ENCODE assay signal across 21 cellular contexts in genomic region chr6:34512738-34513115, GRCh38. TPM values are rescaled to one million over a fixed set of nuclear protein-coding genes. Genes with fewer than 3 reads are reported as not detected.
A peak's percentile ranks its signal among the peaks of the same experiment; 100 is the strongest.
DNase-seq lines count a peak whose midpoint lies in the region; ATAC-seq, FAIRE-seq and TF ChIP-seq lines count a peak whose summit lies in the region.
"Had no signal": no experiment of that assay in that cellular context is flagged by ENCODE, and none has a peak within 500 bp of the region (broad histone marks: within the 10 kb centered on the region; RNA-seq: fewer than 3 reads in every experiment).

No MANE protein-coding gene starts in this region.

- no peak for TF ChIP-seq CTCF in H1 (IDR thresholded peaks at IDR 0.05; ENCODE audit: control extremely low read depth in 1 of 3, insufficient read depth in 1 of 3, low read depth in 1 of 3, low read length in 3 of 3)

- H2BK5ac ChIP-seq in H1 (ENCODE audit: low read depth, low read length) (no peak overlapping the region), neuronal stem cell (ENCODE audit: low read length) (no peak overlapping the region)

- no peak overlapping the region for H2BK120ac ChIP-seq in H1 (replicated peaks; ENCODE audit: low read depth, low read length)
- H2BK120ac ChIP-seq in neuronal stem cell (ENCODE audit: low read depth, low read length) = no peak overlapping the region

- H3K23ac ChIP-seq in H1 (ENCODE audit: insufficient read length) (no peak overlapping the region), neuronal stem cell (ENCODE audit: low read depth, low read length, poor library complexity) (no peak overlapping the region)

- no peaks in the 10 kb centered on the region for H3K9me3 ChIP-seq in H1 (ENCODE audit: insufficient read depth in 2 of 2, low read depth in 1 of 2, low read length in 1 of 2)
- H3K9me3 ChIP-seq in neuronal stem cell (replicated peaks in 1 of 2; ENCODE audit: control insufficient read depth in 2 of 2, insufficient read depth in 1 of 2, low read depth in 1 of 2, low read length in 2 of 2) = no peaks in the 10 kb centered on the region
- H3K9me3 ChIP-seq: SJCRH30 had no signal

- CTCF ChIA-PET in H1 (lab: Charles Lee; ENCODE audit: partially characterized antibody) = interaction anchor here (0.7 to 4.5 kb wide), 3 partner anchors 20 to 96 kb away, joined by 3 to 23 read pairs (median 8); no protein-coding TSS in a partner anchor

- H2BK15ac ChIP-seq in H1 (ENCODE audit: low read length) (no peak overlapping the region), neuronal stem cell (ENCODE audit: low read length) (no peak overlapping the region)

- POLR2A ChIA-PET in H1 (lab: Charles Lee; ENCODE audit: partially characterized antibody) = interaction anchor here (1.7 kb wide), 1 partner anchor 14 kb away, joined by 5 read pairs; no protein-coding TSS in a partner anchor

- 81% methylated on average over 5 of the region's 5 CpGs; no CpG with 5 or more reads in 1 of the 2 experiments for WGBS in H1 (ENCODE audit: extremely low coverage in 1 of 2, insufficient coverage in 1 of 2, insufficient read length in 1 of 2, insufficient replicate concordance in 2 of 2, low coverage in 1 of 2, low lambda C conversion rate in 2 of 2, missing lambda C conversion rate in 1 of 2), 2 experiments
- no CpG with 5 or more reads among the region's 5 CpGs for WGBS in neuronal stem cell (ENCODE audit: extremely low coverage in 2 of 2, insufficient read length in 2 of 2, insufficient replicate concordance in 1 of 2), 2 donors

- H2AK5ac ChIP-seq in H1 (ENCODE audit: low read depth, low read length) (peak overlapping the region; percentile 53; the same call in 1 of the 2 replicates), neuronal stem cell (ENCODE audit: low read depth, low read length) (no peak overlapping the region)

- H4K91ac ChIP-seq in H1 (replicated peaks; ENCODE audit: insufficient read length, low read length) (no peak overlapping the region), neuronal stem cell (ENCODE audit: low read depth, low read length, poor library complexity) (no peak overlapping the region)

- no peak for TF ChIP-seq EP300 in H1 (IDR thresholded peaks at IDR 0.05; ENCODE audit: borderline replicate concordance in 1 of 2, low read depth in 2 of 2, low read length in 2 of 2)

- peaks cover 0 to 6% (median 1%) of the 10 kb centered on the region in 4 experiments; a peak in 2 of 7 replicates for H3K27me3 ChIP-seq in H1 (replicated peaks in 1 of 4; ENCODE audit: control insufficient read depth in 3 of 4, extremely low read depth in 1 of 4, insufficient read depth in 3 of 4, low read length in 3 of 4)
- peaks cover 0 to 45% (median 14%) of the 10 kb centered on the region in 3 experiments for H3K27me3 ChIP-seq in neuronal stem cell (ENCODE audit: control insufficient read depth in 3 of 3, insufficient read depth in 3 of 3, low read depth in 1 of 3, low read length in 3 of 3)

- H3K14ac ChIP-seq in H1 (ENCODE audit: insufficient read length) (no peak overlapping the region), neuronal stem cell (ENCODE audit: low read length) (no peak overlapping the region)

- no peak overlapping the region for H3K56ac ChIP-seq in H1 (replicated peaks; ENCODE audit: insufficient read length, low read depth, low read length)

- H2AFZ ChIP-seq in H1 (ENCODE audit: low read length) (no peak overlapping the region), neuronal stem cell (ENCODE audit: low read length) (peak overlapping the region; percentile 50)

- H4K5ac ChIP-seq in H1 (ENCODE audit: insufficient read length, low read depth, low read length) = no peak overlapping the region

- peaks cover 0 to 4% of the 10 kb centered on the region in 2 experiments for H4K20me1 ChIP-seq in H1 (replicated peaks in 1 of 2; ENCODE audit: control insufficient read depth in 1 of 2, insufficient read depth in 2 of 2, low read length in 2 of 2)

- ATAC-seq in esophagus mucosa (no peak), HG02642 (IDR thresholded peaks at IDR 0.05; ENCODE audit: poor library complexity, unreplicated experiment) (no peak)

- H3K36me3 ChIP-seq in H1 (ENCODE audit: control insufficient read depth in 2 of 4, insufficient read depth in 4 of 4, low read length in 3 of 4) (no peaks in the 10 kb centered on the region), neuronal stem cell (replicated peaks in 1 of 2; ENCODE audit: control insufficient read depth in 2 of 2, insufficient read depth in 2 of 2, low read length in 2 of 2) (no peaks in the 10 kb centered on the region)
- H3K36me3 ChIP-seq: SJCRH30 had no signal

- no peak overlapping the region for H3K4ac ChIP-seq in H1 (replicated peaks; ENCODE audit: insufficient read length, low read depth, low read length)
- no peak overlapping the region for H3K4ac ChIP-seq in neuronal stem cell (ENCODE audit: low read length)

- no peak for TF ChIP-seq POLR2A in H1 (IDR thresholded peaks at IDR 0.05; ENCODE audit: control extremely low read depth in 1 of 2, low read depth in 2 of 2, low read length in 2 of 2)

- H3K27ac ChIP-seq in H1 (ENCODE audit: low read depth, low read length) = no peak overlapping the region
- no peak overlapping the region for H3K27ac ChIP-seq in neuronal stem cell (replicated peaks; ENCODE audit: low read length)
- H3K27ac ChIP-seq: C4-2B, SJCRH30 had no signal

- H2BK20ac ChIP-seq in H1 (ENCODE audit: low read length) = no peak overlapping the region

- FAIRE-seq in H1 (lab: Jason Lieb, UNC) = no peak
- FAIRE-seq: A204.1, H54 had no signal

- H4K8ac ChIP-seq in H1 (ENCODE audit: extremely low read depth, insufficient read depth, low read length) (no peak overlapping the region), neuronal stem cell (ENCODE audit: low read depth, low read length) (no peak overlapping the region)

- H3K4me2 ChIP-seq in H1 (ENCODE audit: insufficient read depth in 1 of 2, low read depth in 2 of 2, low read length in 2 of 2) (no peak overlapping the region), neuronal stem cell (ENCODE audit: insufficient read depth, low read length, poor library complexity, severe bottlenecking) (no peak overlapping the region)

- H2BK12ac ChIP-seq in H1 (ENCODE audit: low read depth, low read length) = no peak overlapping the region
- no peak overlapping the region for H2BK12ac ChIP-seq in neuronal stem cell (ENCODE audit: low read length)

- no peaks in the 10 kb centered on the region for H3K79me2 ChIP-seq in H1 (ENCODE audit: control insufficient read depth in 1 of 2, insufficient read depth in 2 of 2, low read length in 2 of 2)

- TF ChIP-seq RAD21 in H1 (IDR thresholded peaks at IDR 0.05 in 1 of 2, conservative IDR thresholded peaks at IDR 0.05 in 1 of 2; ENCODE audit: low read depth in 2 of 2, low read length in 2 of 2) = no peak

- peaks cover 12% of the 10 kb centered on the region for H3K23me2 ChIP-seq in H1 (ENCODE audit: low read depth, low read length)

- DNase-seq in 8988T (peak; percentile 2), NCI-H82 treated with DMSO at 0.1 percent for 48 hours (lab: John Stamatoyannopoulos, UW; ENCODE audit: unreplicated experiment) (peak; percentile 11), H1 (ENCODE audit: low read depth in 1 of 2, low spot score in 2 of 2) (no peak), neuronal stem cell (ENCODE audit: low spot score) (no peak), DMS79 treated with DMSO at 0.1 percent for 48 hours (lab: John Stamatoyannopoulos, UW) (no peak)
- DNase-seq in stimulated activated CD4-positive, alpha-beta T cell treated with anti-CD3 and anti-CD28 coated beads, Interleukin-12 subunit alpha, Interleukin-12 subunit beta, amount 100 ng/mL, for 4 hours = no peak
- DNase-seq: DMS 273 treated with DMSO at 0.1 percent for 48 hours, EL, KG1, NCI-H1417 treated with DMSO at 0.1 percent for 48 hours, NCI-H2029, NCI-H2171, NCI-H446, NCI-H69, RPMI8226, SJCRH30 had no signal

- H3K79me1 ChIP-seq in H1 (ENCODE audit: low read depth, low read length) = peaks cover 3% of the 10 kb centered on the region; the same call in 1 of the 2 replicates
- no peaks in the 10 kb centered on the region for H3K79me1 ChIP-seq in neuronal stem cell (ENCODE audit: low read depth, low read length)

- H3K18ac ChIP-seq in H1 (ENCODE audit: extremely low read depth, low read length) (no peak overlapping the region), neuronal stem cell (ENCODE audit: low read length) (no peak overlapping the region)

- H3K4me1 ChIP-seq in H1 (replicated peaks in 1 of 4; ENCODE audit: control insufficient read depth in 3 of 4, insufficient read depth in 4 of 4, low read length in 3 of 4) = peaks cover 0 to 17% (median 9%) of the 10 kb centered on the region in 4 experiments; a peak in 5 of 7 replicates
- peaks cover 8 to 24% of the 10 kb centered on the region in 2 donors for H3K4me1 ChIP-seq in neuronal stem cell (ENCODE audit: control insufficient read depth in 2 of 2, insufficient read depth in 1 of 2, low read depth in 1 of 2, low read length in 2 of 2)
- H3K4me1 ChIP-seq: SJCRH30 had no signal

- no peak overlapping the region for H3K9ac ChIP-seq in H1 (replicated peaks in 1 of 4; ENCODE audit: extremely low read depth in 1 of 4, low read depth in 3 of 4, low read length in 3 of 4)
- H3K9ac ChIP-seq in neuronal stem cell (ENCODE audit: low read depth, low read length, poor library complexity) = no peak overlapping the region

- H3K4me3 ChIP-seq in H1 (ENCODE audit: extremely low read depth in 1 of 4, insufficient read depth in 2 of 4, low read depth in 3 of 4, low read length in 4 of 4) (no peak overlapping the region), neuronal stem cell (ENCODE audit: low read length in 2 of 2) (no peak overlapping the region)
- H3K4me3 ChIP-seq: SJCRH30 had no signal

RNA-seq across cellular contexts. Expression of gene SPDEF, which starts 43.4 kb away (rescaled TPM):
- 0.15 TPM in 1 of 2 replicates, not detected in the other for total RNA-seq in H1 (2021; fragmentation: NEBNext Ultra II Directional; extraction: Animal tissue kit (Norgen Biotek cat#: 25700))
- polyA plus RNA-seq in H1 (2011; rRNA removed) = 0.30 TPM in 2 replicates
- polyA plus RNA-seq in H1 (2011; cell fraction: cytosol; rRNA removed) = 0.45 TPM
- polyA plus RNA-seq in H1 (2011; cell fraction: nucleus; rRNA removed) = 0.87 TPM
- polyA plus RNA-seq in H1 (2012, experiment 1 of 2) = 0.15 to 0.36 TPM (median 0.19 TPM) in 3 of 4 replicates, not detected in the other
- polyA plus RNA-seq in H1 (2012, experiment 2 of 2) = not detected
- 0.06 TPM for polyA plus RNA-seq in H1 (2013, experiment 1 of 2)
- 0.06 TPM for polyA plus RNA-seq in H1 (2013, experiment 2 of 2)
- not detected in 2 replicates for polyA minus RNA-seq in H1 (2011; rRNA and poly(A)+ RNA removed)
- not detected for polyA minus RNA-seq in H1 (2011; cell fraction: cytosol; rRNA and poly(A)+ RNA removed)
- polyA minus RNA-seq in H1 (2011; cell fraction: nucleus; rRNA and poly(A)+ RNA removed) = 0.40 TPM
- polyA plus RNA-seq in neuronal stem cell (2013, experiment 1 of 2) = 0.18 TPM
- 0.18 TPM for polyA plus RNA-seq in neuronal stem cell (2013, experiment 2 of 2)
- total RNA-seq in esophagus mucosa = 0.44 TPM
- total RNA-seq: SJCRH30 had no signal

RNA-seq across cellular contexts. Expression of gene PACSIN1, which starts 46.9 kb away (rescaled TPM):
- 10.5 and 11.1 TPM in 2 replicates for total RNA-seq in H1 (2021; fragmentation: NEBNext Ultra II Directional; extraction: Animal tissue kit (Norgen Biotek cat#: 25700))
- 5.9 and 7.9 TPM in 2 replicates for polyA plus RNA-seq in H1 (2011; rRNA removed)
- polyA plus RNA-seq in H1 (2011; cell fraction: cytosol; rRNA removed) = 5.5 TPM
- polyA plus RNA-seq in H1 (2011; cell fraction: nucleus; rRNA removed) = 16.7 TPM
- polyA plus RNA-seq in H1 (2012, experiment 1 of 2) = 5.7 to 10.1 TPM (median 8.0 TPM) in 4 replicates
- polyA plus RNA-seq in H1 (2012, experiment 2 of 2) = 5.1 TPM
- polyA plus RNA-seq in H1 (2013, experiment 1 of 2) = 5.9 TPM
- 6.1 TPM for polyA plus RNA-seq in H1 (2013, experiment 2 of 2)
- 2.5 and 3.7 TPM in 2 replicates for polyA minus RNA-seq in H1 (2011; rRNA and poly(A)+ RNA removed)
- polyA minus RNA-seq in H1 (2011; cell fraction: cytosol; rRNA and poly(A)+ RNA removed) = 3.4 TPM
- polyA minus RNA-seq in H1 (2011; cell fraction: nucleus; rRNA and poly(A)+ RNA removed) = 2.8 TPM
- polyA plus RNA-seq in neuronal stem cell (2013, experiment 1 of 2) = 2.1 TPM
- 2.0 TPM for polyA plus RNA-seq in neuronal stem cell (2013, experiment 2 of 2)
- not detected for total RNA-seq in esophagus mucosa
- total RNA-seq: SJCRH30 had no signal

Comparison
In these comparisons a context has a peak if more than half of its experiments do, and no peak if none do; other contexts are left out.
1. DNase-seq: peak in 8988T (single experiment) and NCI-H82 treated with DMSO at 0.1 percent for 48 hours (single experiment); none in H1 (0 of 2), neuronal stem cell (single experiment), DMS79 treated with DMSO at 0.1 percent for 48 hours (single experiment) and stimulated activated CD4-positive, alpha-beta T cell treated with anti-CD3 and anti-CD28 coated beads, Interleukin-12 subunit alpha, Interleukin-12 subunit beta, amount 100 ng/mL, for 4 hours (single experiment).
2. RNA of gene PACSIN1, which starts 46.9 kb away (total RNA-seq): 10.5 to 11.1 TPM in H1; not detected in esophagus mucosa (single experiment); every median in the first group is over 10 times any median in the second.